Comparison of ENCODE assay signal across 19 cellular contexts in the genomic region with DNA sequence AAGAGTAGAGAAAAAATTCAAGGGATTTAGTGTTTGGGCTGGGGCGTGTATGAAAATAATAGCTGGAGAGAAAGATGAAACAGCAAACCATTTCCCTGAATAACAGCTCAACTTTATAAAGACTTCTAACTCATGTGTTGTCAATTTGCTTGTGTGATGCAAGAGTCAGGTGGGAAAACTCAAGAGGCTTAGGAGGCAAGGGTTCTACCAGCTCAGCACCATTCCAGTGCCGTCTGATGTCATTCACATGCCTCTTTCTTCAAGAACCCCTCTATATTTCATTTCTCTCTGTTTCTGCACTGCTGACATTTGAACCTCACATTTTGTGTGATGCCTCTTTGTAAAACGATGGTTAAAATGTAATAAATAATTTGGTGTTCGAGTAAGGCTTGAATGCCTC.
"Had no signal": no experiment of that assay in that cellular context is flagged by ENCODE, and none has a peak within 500 bp of the region (broad histone marks: within the 10 kb centered on the region; RNA-seq: fewer than 3 reads in every experiment).

No MANE protein-coding gene starts in this region.

- H3K27me3 ChIP-seq: hepatocyte, vagina had no signal

- DNase-seq: activated CD4-positive, alpha-beta memory T cell treated with anti-CD3 and anti-CD28 coated beads for 36 hours; activated CD4-positive, alpha-beta T cell treated with anti-CD3 and anti-CD28 coated beads for 48 hours; activated CD4-positive, CD25-positive, alpha-beta regulatory T cell; activated effector memory CD4-positive, alpha-beta T cell treated with anti-CD3 and anti-CD28 coated beads, Interleukin-2, amount 50 U/mL, for 16 hours; activated naive CD4-positive, alpha-beta T cell treated with anti-CD3 and anti-CD28 coated beads, Interleukin-2, amount 10 ng/mL, durations not matched to agents 7 days and 5 days; activated T-cell treated with anti-CD3 and anti-CD28 coated beads, Interleukin-2, amount 50 U/mL, for 72 hours; anterior cingulate cortex; glutamatergic neuron; immature natural killer cell; lower lobe of right lung; naive B cell; occipital lobe; posterior cingulate gyrus; stimulated activated CD4-positive, alpha-beta T cell treated with anti-CD3 and anti-CD28 coated beads, Interleukin-4, amount 100 ng/mL, for 24 hours; stimulated activated naive CD4-positive, alpha-beta T cell treated with Interleukin-2 at 50 U/mL for 16 hours had no signal

- H3K36me3 ChIP-seq: lower lobe of right lung, thoracic aorta, vagina had no signal

- H3K4me1 ChIP-seq: lower lobe of right lung had no signal

- H3K4me2 ChIP-seq: hepatocyte had no signal

- H3K9me3 ChIP-seq: lower lobe of right lung, thoracic aorta, vagina had no signal

- H2AFZ ChIP-seq: hepatocyte had no signal

- H3K27ac ChIP-seq: epithelial cell of prostate, hepatocyte, lower lobe of right lung, thoracic aorta, vagina had no signal

- H3K4me3 ChIP-seq: hepatocyte, lower lobe of right lung, thoracic aorta, vagina had no signal
